8 cellular contexts compared by ENCODE assay signal in the genomic region with DNA sequence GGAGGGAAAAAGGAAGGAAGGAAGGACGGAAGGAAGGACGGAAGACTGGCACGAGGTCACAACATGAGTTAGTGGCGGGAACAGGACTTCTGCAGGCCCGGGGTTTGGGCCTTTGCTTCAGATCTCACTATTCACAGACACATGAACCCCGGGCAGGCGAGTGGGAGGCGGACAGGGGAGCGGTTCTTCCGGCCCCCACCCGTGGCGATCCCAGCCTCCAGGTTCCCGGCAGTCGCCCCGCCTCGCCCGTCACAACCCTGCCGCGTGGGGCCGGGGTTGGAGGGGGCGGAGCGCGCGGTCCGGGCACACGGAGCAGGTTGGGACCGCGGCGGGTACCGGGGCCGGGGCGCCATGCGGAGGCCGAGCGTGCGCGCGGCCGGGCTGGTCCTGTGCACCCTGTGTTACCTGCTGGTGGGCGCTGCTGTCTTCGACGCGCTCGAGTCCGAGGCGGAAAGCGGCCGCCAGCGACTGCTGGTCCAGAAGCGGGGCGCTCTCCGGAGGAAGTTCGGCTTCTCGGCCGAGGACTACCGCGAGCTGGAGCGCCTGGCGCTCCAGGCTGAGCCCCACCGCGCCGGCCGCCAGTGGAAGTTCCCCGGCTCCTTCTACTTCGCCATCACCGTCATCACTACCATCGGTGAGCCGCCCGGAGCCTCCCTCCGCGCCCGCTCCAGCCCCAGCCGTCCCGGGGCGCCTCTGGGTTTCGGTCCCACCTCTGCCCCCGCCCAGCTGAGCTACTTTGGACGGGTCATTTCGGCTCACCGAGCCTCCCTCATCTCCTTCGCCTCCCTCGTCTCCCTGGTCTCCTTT. TPM values are rescaled to one million over a fixed set of nuclear protein-coding genes. Genes with fewer than 3 reads are reported as not detected.
DNase-seq lines count a peak whose midpoint lies in the region; ATAC-seq and TF ChIP-seq lines count a peak whose summit lies in the region.

A gene (plus strand): TSS at position 306 of the 807 bp plus-strand sequence. CDS start 46 bp downstream, at position 352.

- peak; percentile 48 to 58 (median 52) for ATAC-seq in right lobe of liver

- peaks cover 0 to 19% (median 4%) of the 10 kb centered on the region in 4 donors for H3K4me1 ChIP-seq in right lobe of liver

- peak within 1 kb of the TSS; percentile 49 for H3K4me3 ChIP-seq in cardiac fibroblast (replicated peaks in 1 of 2; ENCODE audit: low read depth in 2 of 2, low read length in 2 of 2)
- H3K4me3 ChIP-seq in right lobe of liver: peak within 1 kb of the TSS; percentile 29 to 43 (median 37)

- H3K27me3 ChIP-seq in right lobe of liver: peaks cover 0 to 4% of the 10 kb centered on the region in 2 donors

- no peak within 1 kb of the TSS for H3K27ac ChIP-seq in right lobe of liver

- intact Hi-C loops in right lobe of liver (cut with DNase I): no loop called here

- TF ChIP-seq POLR2A in right lobe of liver (IDR thresholded peaks at IDR 0.05): no peak

- H3K36me3 ChIP-seq in right lobe of liver: no peaks in the 10 kb centered on the region

- TF ChIP-seq CTCF in cardiac fibroblast (IDR thresholded peaks at IDR 0.05; ENCODE audit: low read depth, low read length) (no peak), right lobe of liver (IDR thresholded peaks at IDR 0.05) (no peak)

- in situ Hi-C loops in G401 (cut with HindIII; ENCODE audit: low sequenced_read_pairs): no loop called here

- no peaks in the 10 kb centered on the region for H3K9me3 ChIP-seq in right lobe of liver

- DNase-seq in G401 (ENCODE audit: low spot score) (peak; percentile 27), T-helper 9 cell (peak; percentile 4), cardiac fibroblast (ENCODE audit: low read depth in 2 of 2) (peak; percentile 13 to 36), right lobe of liver (peak in 1 of 3 donors; percentile 44), pons (ENCODE audit: low spot score) (no peak), SW 1271 (lab: John Stamatoyannopoulos, UW) (no peak), NCI-H1048 (lab: John Stamatoyannopoulos, UW) (no peak)
- DNase-seq in stimulated activated CD8-positive, alpha-beta memory T cell treated with anti-CD3 and anti-CD28 coated beads, Interleukin-15, amount 100 ng/mL, for 48 hours (ENCODE audit: low read depth in 2 of 2): peak; percentile 7 to 23

- 7% methylated on average over 16 of the region's 82 CpGs for WGBS in right lobe of liver (ENCODE audit: insufficient coverage, low coverage, low lambda C conversion rate, missing lambda C conversion rate)

RNA-seq across cellular contexts. Expression of the gene that starts here (rescaled TPM):
- 17.9 TPM in 2 replicates for total RNA-seq in G401 (2014; rRNA removed; shearing (Covaris generic))
- total RNA-seq in right lobe of liver: under 1 TPM in 4 of 6 experiments, not detected in 2; 0.07 to 0.43 (median 0.19) TPM

Comparison
In these comparisons a context has a peak if more than half of its experiments do, and no peak if none do; other contexts are left out.
1. RNA of the gene that starts here (total RNA-seq): 17.9 TPM in G401; 0.07 to 0.43 TPM in right lobe of liver; every median in the first group is over 10 times any median in the second.
2. Peak in ATAC-seq and H3K4me3 ChIP-seq in right lobe of liver; RNA of the gene not detected or under 1 TPM.
3. DNase-seq: peak in G401 (single experiment), T-helper 9 cell (single experiment), cardiac fibroblast (2 of 2) and stimulated activated CD8-positive, alpha-beta memory T cell treated with anti-CD3 and anti-CD28 coated beads, Interleukin-15, amount 100 ng/mL, for 48 hours (2 of 2); none in pons (single experiment), SW 1271 (0 of 2) and NCI-H1048 (single experiment).